Comparison of ENCODE assay signal across 13 cellular contexts in genomic region chr18:1018211-1018651, GRCh38.
DNase-seq lines count a peak whose midpoint lies in the region; TF ChIP-seq lines count a peak whose summit lies in the region.
"Had no signal": no experiment of that assay in that cellular context is flagged by ENCODE, and none has a peak within 500 bp of the region (broad histone marks: within the 10 kb centered on the region; RNA-seq: fewer than 3 reads in every experiment).

No MANE protein-coding gene starts in this region.

- no peaks in the 10 kb centered on the region for H3K9me3 Mint-ChIP-seq in type B pancreatic cell
- no peaks in the 10 kb centered on the region for H3K9me3 Mint-ChIP-seq in activated CD4-positive, alpha-beta T cell treated with anti-CD3 and anti-CD28 coated beads, Interleukin-2, amount 10 ng/mL, durations not matched to agents 24 days and 14 days
- H3K9me3 Mint-ChIP-seq: activated naive CD4-positive, alpha-beta T cell treated with anti-CD3 and anti-CD28 coated beads, Interleukin-2, amount 50 U/mL, for 24 hours; dendritic cell treated with granulocyte-macrophage colony-stimulating factor and Interleukin-4, amounts not matched to agents 40 ng/mL and 50 ng/mL, for 4 days; natural killer cell treated with Interleukin-12 subunit alpha and Interleukin-12 subunit beta and Interleukin-15 and Interleukin-18, amount 100 ng/mL, for 72 hours had no signal

- no peaks in the 10 kb centered on the region for H3K27me3 Mint-ChIP-seq in type B pancreatic cell
- no peaks in the 10 kb centered on the region for H3K27me3 Mint-ChIP-seq in activated CD4-positive, alpha-beta T cell treated with anti-CD3 and anti-CD28 coated beads, Interleukin-2, amount 10 ng/mL, durations not matched to agents 24 days and 14 days
- H3K27me3 Mint-ChIP-seq: dendritic cell treated with granulocyte-macrophage colony-stimulating factor and Interleukin-4, amounts not matched to agents 40 ng/mL and 50 ng/mL, for 4 days had no signal

- peak overlapping the region; percentile 54 for H3K27ac Mint-ChIP-seq in type B pancreatic cell
- H3K27ac Mint-ChIP-seq in activated CD4-positive, alpha-beta T cell treated with anti-CD3 and anti-CD28 coated beads, Interleukin-2, amount 10 ng/mL, durations not matched to agents 24 days and 14 days = no peak overlapping the region
- H3K27ac Mint-ChIP-seq: activated naive CD4-positive, alpha-beta T cell treated with anti-CD3 and anti-CD28 coated beads, Interleukin-2, amount 50 U/mL, for 24 hours; dendritic cell treated with granulocyte-macrophage colony-stimulating factor and Interleukin-4, amounts not matched to agents 40 ng/mL and 50 ng/mL, for 4 days; natural killer cell treated with Interleukin-12 subunit alpha and Interleukin-12 subunit beta and Interleukin-15 and Interleukin-18, amount 100 ng/mL, for 72 hours had no signal

- H3K4me3 Mint-ChIP-seq in type B pancreatic cell = no peak overlapping the region
- H3K4me3 Mint-ChIP-seq in activated CD4-positive, alpha-beta T cell treated with anti-CD3 and anti-CD28 coated beads, Interleukin-2, amount 10 ng/mL, durations not matched to agents 24 days and 14 days = no peak overlapping the region
- H3K4me3 Mint-ChIP-seq: activated naive CD4-positive, alpha-beta T cell treated with anti-CD3 and anti-CD28 coated beads, Interleukin-2, amount 50 U/mL, for 24 hours; dendritic cell treated with granulocyte-macrophage colony-stimulating factor and Interleukin-4, amounts not matched to agents 40 ng/mL and 50 ng/mL, for 4 days; natural killer cell treated with Interleukin-12 subunit alpha and Interleukin-12 subunit beta and Interleukin-15 and Interleukin-18, amount 100 ng/mL, for 72 hours had no signal

- intact Hi-C loops in activated CD4-positive, alpha-beta T cell treated with anti-CD3 and anti-CD28 coated beads, Interleukin-2, amount 10 ng/mL, durations not matched to agents 24 days and 14 days (cut with micrococcal nuclease) = no loop called here

- TF ChIP-seq CTCF in epithelial cell of esophagus (IDR thresholded peaks at IDR 0.05; ENCODE audit: insufficient read depth, low read depth, low read length, missing control alignments) = no peak
- TF ChIP-seq CTCF in type B pancreatic cell (conservative IDR thresholded peaks at IDR 0.05) = no peak

- DNase-seq in NCI-H748 (lab: John Stamatoyannopoulos, UW; ENCODE audit: unreplicated experiment) = peak; percentile 55
- no peak for DNase-seq in NCI-H748 treated with DMSO at 0.1 percent for 48 hours (lab: John Stamatoyannopoulos, UW)
- DNase-seq in NCI-H524 treated with DMSO at 0.1 percent for 48 hours (lab: John Stamatoyannopoulos, UW) = peak; percentile 88
- peak; percentile 5 for DNase-seq in epithelial cell of esophagus (ENCODE audit: low read depth)
- DNase-seq in type B pancreatic cell (ENCODE audit: extremely low spot score, unreplicated experiment) = no peak
- DNase-seq in SKM-1 (lab: John Stamatoyannopoulos, UW; ENCODE audit: unreplicated experiment) = no peak
- no peak for DNase-seq in RKO (ENCODE audit: low spot score)
- no peak for DNase-seq in activated CD4-positive, alpha-beta T cell treated with anti-CD3 and anti-CD28 coated beads, Interleukin-2, amount 10 ng/mL, durations not matched to agents 24 days and 14 days
- DNase-seq: upper lobe of right lung had no signal

- peaks cover 22% of the 10 kb centered on the region for H3K4me1 Mint-ChIP-seq in type B pancreatic cell (ENCODE audit: unreplicated experiment)
- H3K4me1 Mint-ChIP-seq in activated CD4-positive, alpha-beta T cell treated with anti-CD3 and anti-CD28 coated beads, Interleukin-2, amount 10 ng/mL, durations not matched to agents 24 days and 14 days = no peaks in the 10 kb centered on the region
- H3K4me1 Mint-ChIP-seq: activated naive CD4-positive, alpha-beta T cell treated with anti-CD3 and anti-CD28 coated beads, Interleukin-2, amount 50 U/mL, for 24 hours had no signal

- no peaks in the 10 kb centered on the region for H3K36me3 Mint-ChIP-seq in type B pancreatic cell
- H3K36me3 Mint-ChIP-seq in activated CD4-positive, alpha-beta T cell treated with anti-CD3 and anti-CD28 coated beads, Interleukin-2, amount 10 ng/mL, durations not matched to agents 24 days and 14 days (ENCODE audit: low read depth) = no peaks in the 10 kb centered on the region
- H3K36me3 Mint-ChIP-seq: activated naive CD4-positive, alpha-beta T cell treated with anti-CD3 and anti-CD28 coated beads, Interleukin-2, amount 50 U/mL, for 24 hours; natural killer cell treated with Interleukin-12 subunit alpha and Interleukin-12 subunit beta and Interleukin-15 and Interleukin-18, amount 100 ng/mL, for 72 hours had no signal

- no peak overlapping the region for H3K4me3 ChIP-seq in epithelial cell of esophagus (ENCODE audit: low read length)
- H3K4me3 ChIP-seq: gastroesophageal sphincter, upper lobe of right lung had no signal

Comparison
In these comparisons a context has a peak if more than half of its experiments do, and no peak if none do; other contexts are left out.
1. DNase-seq: peak in NCI-H748 (single experiment), NCI-H524 treated with DMSO at 0.1 percent for 48 hours (single experiment) and epithelial cell of esophagus (single experiment); none in NCI-H748 treated with DMSO at 0.1 percent for 48 hours (single experiment), type B pancreatic cell (single experiment), SKM-1 (single experiment), RKO (single experiment) and activated CD4-positive, alpha-beta T cell treated with anti-CD3 and anti-CD28 coated beads, Interleukin-2, amount 10 ng/mL, durations not matched to agents 24 days and 14 days (single experiment).